Comparison of ENCODE assay signal across 21 cellular contexts in genomic region chr15:37880835-37881153, GRCh38. TPM values are rescaled to one million over a fixed set of nuclear protein-coding genes. Genes with fewer than 3 reads are reported as not detected.
"Had no signal": no experiment of that assay in that cellular context is flagged by ENCODE, and none has a peak within 500 bp of the region (broad histone marks: within the 10 kb centered on the region; RNA-seq: fewer than 3 reads in every experiment).

No MANE protein-coding gene starts in this region.

- H3K36me3 ChIP-seq: heart right ventricle, right lobe of liver, tibial artery had no signal

- H3K36me3 Mint-ChIP-seq: activated naive CD4-positive, alpha-beta T cell treated with anti-CD3 and anti-CD28 coated beads, Interleukin-2, amount 10 ng/mL, durations not matched to agents 7 days and 5 days; memory B cell; stimulated activated effector memory CD8-positive, alpha-beta T cell treated with anti-CD3 and anti-CD28 coated beads, Interleukin-12 subunit alpha, Interleukin-12 subunit beta, amount 100 ng/mL, for 72 hours had no signal

- H3K27ac ChIP-seq: heart right ventricle, right lobe of liver, skin epidermis, tibial artery had no signal

- H3K27ac Mint-ChIP-seq: activated naive CD4-positive, alpha-beta T cell treated with anti-CD3 and anti-CD28 coated beads, Interleukin-2, amount 10 ng/mL, durations not matched to agents 7 days and 5 days; memory B cell; stimulated activated effector memory CD8-positive, alpha-beta T cell treated with anti-CD3 and anti-CD28 coated beads, Interleukin-12 subunit alpha, Interleukin-12 subunit beta, amount 100 ng/mL, for 72 hours; stimulated activated naive CD8-positive, alpha-beta T cell treated with anti-CD3 and anti-CD28 coated beads, Interleukin-15, amount 100 ng/mL, for 72 hours had no signal

- H3K9me3 Mint-ChIP-seq: activated naive CD4-positive, alpha-beta T cell treated with anti-CD3 and anti-CD28 coated beads, Interleukin-2, amount 10 ng/mL, durations not matched to agents 7 days and 5 days; memory B cell; neural crest cell; stimulated activated effector memory CD8-positive, alpha-beta T cell treated with anti-CD3 and anti-CD28 coated beads, Interleukin-12 subunit alpha, Interleukin-12 subunit beta, amount 100 ng/mL, for 72 hours; stimulated activated naive CD8-positive, alpha-beta T cell treated with anti-CD3 and anti-CD28 coated beads, Interleukin-15, amount 100 ng/mL, for 72 hours had no signal

- DNase-seq: activated CD4-positive, alpha-beta T cell treated with anti-CD3 and anti-CD28 coated beads for 1 hour; activated effector memory CD4-positive, alpha-beta T cell treated with Interleukin-2 at 50 U/mL for 16 hours; activated naive CD4-positive, alpha-beta T cell treated with anti-CD3 and anti-CD28 coated beads, Interleukin-2, amount 10 ng/mL, durations not matched to agents 7 days and 5 days; activated T-cell treated with anti-CD3 and anti-CD28 coated beads, Interleukin-2, amount 50 U/mL, for 48 hours; left colon; mucosa of descending colon; occipital lobe; right lobe of liver; stimulated activated CD4-positive, alpha-beta T cell treated with anti-CD3 and anti-CD28 coated beads, Interleukin-2, amount 100 ng/mL, for 24 hours; tibial artery had no signal

- H3K27me3 Mint-ChIP-seq: activated naive CD4-positive, alpha-beta T cell treated with anti-CD3 and anti-CD28 coated beads, Interleukin-2, amount 10 ng/mL, durations not matched to agents 7 days and 5 days had no signal

- H3K4me3 Mint-ChIP-seq: activated naive CD4-positive, alpha-beta T cell treated with anti-CD3 and anti-CD28 coated beads, Interleukin-2, amount 10 ng/mL, durations not matched to agents 7 days and 5 days; memory B cell; neural crest cell; stimulated activated effector memory CD8-positive, alpha-beta T cell treated with anti-CD3 and anti-CD28 coated beads, Interleukin-12 subunit alpha, Interleukin-12 subunit beta, amount 100 ng/mL, for 72 hours; stimulated activated naive CD8-positive, alpha-beta T cell treated with anti-CD3 and anti-CD28 coated beads, Interleukin-15, amount 100 ng/mL, for 72 hours had no signal

- H3K27me3 ChIP-seq: right lobe of liver, tibial artery had no signal

- H3K4me1 Mint-ChIP-seq: activated naive CD4-positive, alpha-beta T cell treated with anti-CD3 and anti-CD28 coated beads, Interleukin-2, amount 10 ng/mL, durations not matched to agents 7 days and 5 days; memory B cell; stimulated activated effector memory CD8-positive, alpha-beta T cell treated with anti-CD3 and anti-CD28 coated beads, Interleukin-12 subunit alpha, Interleukin-12 subunit beta, amount 100 ng/mL, for 72 hours; stimulated activated naive CD8-positive, alpha-beta T cell treated with anti-CD3 and anti-CD28 coated beads, Interleukin-15, amount 100 ng/mL, for 72 hours had no signal

- ATAC-seq: mucosa of descending colon; stimulated activated effector memory CD8-positive, alpha-beta T cell treated with anti-CD3 and anti-CD28 coated beads, Interleukin-12 subunit alpha, Interleukin-12 subunit beta, amount 100 ng/mL, for 72 hours; stimulated activated naive CD8-positive, alpha-beta T cell treated with anti-CD3 and anti-CD28 coated beads, Interleukin-15, amount 100 ng/mL, for 72 hours had no signal

- H3K4me3 ChIP-seq: heart right ventricle, mucosa of descending colon, right lobe of liver, skin epidermis, tibial artery had no signal

- H3K9me3 ChIP-seq: heart right ventricle, mucosa of descending colon, right lobe of liver, tibial artery had no signal

RNA-seq across cellular contexts. Expression of gene TMCO5A, which starts 53.6 kb away (rescaled TPM):
- total RNA-seq: cerebellum, epithelial cell of proximal tubule, fibroblast of villous mesenchyme, heart right ventricle, left colon, lower leg skin, mucosa of descending colon, neural crest cell, occipital lobe, right lobe of liver, urinary bladder had no signal
- polyA plus RNA-seq: heart right ventricle, urinary bladder had no signal
